ENCODE assay signal across 15 cellular contexts in genomic region chr3:178353292-178353814, GRCh38.
DNase-seq lines count a peak whose midpoint lies in the region; ATAC-seq, FAIRE-seq and TF ChIP-seq lines count a peak whose summit lies in the region.
"Had no signal": no experiment of that assay in that cellular context is flagged by ENCODE, and none has a peak within 500 bp of the region (broad histone marks: within the 10 kb centered on the region; RNA-seq: fewer than 3 reads in every experiment).

No MANE protein-coding gene starts in this region.

- no peaks in the 10 kb centered on the region for H3K27me3 ChIP-seq in right atrium auricular region
- H3K27me3 ChIP-seq: BE2C, body of pancreas had no signal

- TF ChIP-seq CTCF in AG04449 (IDR thresholded peaks at IDR 0.05; ENCODE audit: insufficient read depth, low read length, missing control alignments) (no peak), fibroblast of villous mesenchyme (IDR thresholded peaks at IDR 0.05; ENCODE audit: insufficient read depth, low read depth, low read length) (no peak), right atrium auricular region (IDR thresholded peaks at IDR 0.05) (no peak)

- DNase-seq in AG04449 (ENCODE audit: low read depth, low spot score) (peak; percentile 14), H54 (ENCODE audit: insufficient read length, low spot score) (no peak), fibroblast of villous mesenchyme (ENCODE audit: low read depth) (peak; percentile 46), NCI-H2227 (lab: John Stamatoyannopoulos, UW; ENCODE audit: unreplicated experiment) (no peak), right atrium auricular region (ENCODE audit: low spot score) (no peak)
- DNase-seq in activated naive CD4-positive, alpha-beta T cell treated with anti-CD3 and anti-CD28 coated beads for 36 hours, result no peak
- DNase-seq in activated CD8-positive, alpha-beta memory T cell treated with anti-CD3 and anti-CD28 coated beads, Interleukin-2, amount 10 ng/mL, durations not matched to agents 7 days and 5 days, result no peak
- DNase-seq: activated CD4-positive, CD25-positive, alpha-beta regulatory T cell treated with anti-CD3 and anti-CD28 coated beads, Interleukin-2, amount 50 U/mL, for 72 hours; BE2C; body of pancreas; stimulated activated naive B cell treated with anti-CD40 and anti-IgM and Interleukin-4, amounts not matched to agents 10 μg/mL and 1 μg/mL and 100 μg/mL, for 72 hours had no signal

- no peak for TF ChIP-seq POLR2A in H54 (IDR thresholded peaks at IDR 0.05; ENCODE audit: low read depth, low read length)

- FAIRE-seq in H54 (lab: Jason Lieb, UNC), result peak; percentile 66

- intact Hi-C loops in activated naive CD4-positive, alpha-beta T cell treated with anti-CD3 and anti-CD28 coated beads for 36 hours (cut with micrococcal nuclease), result no loop called here

- H3K36me3 Mint-ChIP-seq in activated naive CD4-positive, alpha-beta T cell treated with anti-CD3 and anti-CD28 coated beads for 36 hours (ENCODE audit: low read depth), result no peaks in the 10 kb centered on the region
- no peaks in the 10 kb centered on the region for H3K36me3 Mint-ChIP-seq in activated CD8-positive, alpha-beta memory T cell treated with anti-CD3 and anti-CD28 coated beads, Interleukin-2, amount 10 ng/mL, durations not matched to agents 7 days and 5 days
- H3K36me3 Mint-ChIP-seq: stimulated activated naive B cell treated with anti-CD40 and anti-IgM and Interleukin-4, amounts not matched to agents 10 μg/mL and 1 μg/mL and 100 μg/mL, for 72 hours; type B pancreatic cell had no signal

- CTCF ChIA-PET in AG04449 (lab: Yijun Ruan, JAX), result no interaction called here
- CTCF ChIA-PET in activated naive CD4-positive, alpha-beta T cell treated with anti-CD3 and anti-CD28 coated beads for 36 hours (lab: Charles Lee), result no interaction called here
- CTCF ChIA-PET in activated CD8-positive, alpha-beta memory T cell treated with anti-CD3 and anti-CD28 coated beads, Interleukin-2, amount 10 ng/mL, durations not matched to agents 7 days and 5 days (lab: Charles Lee), result no interaction called here

- H3K9me3 Mint-ChIP-seq in activated naive CD4-positive, alpha-beta T cell treated with anti-CD3 and anti-CD28 coated beads for 36 hours, result no peaks in the 10 kb centered on the region
- H3K9me3 Mint-ChIP-seq in activated CD8-positive, alpha-beta memory T cell treated with anti-CD3 and anti-CD28 coated beads, Interleukin-2, amount 10 ng/mL, durations not matched to agents 7 days and 5 days (ENCODE audit: low read depth), result no peaks in the 10 kb centered on the region
- H3K9me3 Mint-ChIP-seq: T-helper 1 cell treated with Interleukin-12 subunit alpha and Interleukin-12 subunit beta and Interleukin-4 antibody, amounts not matched to agents 30 μg/mL and 1 μg/mL, for 36 hours; type B pancreatic cell had no signal

- H3K4me3 Mint-ChIP-seq in activated naive CD4-positive, alpha-beta T cell treated with anti-CD3 and anti-CD28 coated beads for 36 hours, result no peak overlapping the region
- H3K4me3 Mint-ChIP-seq in activated CD8-positive, alpha-beta memory T cell treated with anti-CD3 and anti-CD28 coated beads, Interleukin-2, amount 10 ng/mL, durations not matched to agents 7 days and 5 days, result no peak overlapping the region
- H3K4me3 Mint-ChIP-seq: stimulated activated naive B cell treated with anti-CD40 and anti-IgM and Interleukin-4, amounts not matched to agents 10 μg/mL and 1 μg/mL and 100 μg/mL, for 72 hours; T-helper 1 cell treated with Interleukin-12 subunit alpha and Interleukin-12 subunit beta and Interleukin-4 antibody, amounts not matched to agents 30 μg/mL and 1 μg/mL, for 36 hours had no signal

- H3K4me1 ChIP-seq in right atrium auricular region, result peaks cover 0 to 20% of the 10 kb centered on the region in 2 donors
- H3K4me1 ChIP-seq: BE2C, body of pancreas had no signal

- H3K27ac ChIP-seq in right atrium auricular region, result no peak overlapping the region
- H3K27ac ChIP-seq: body of pancreas had no signal

- no peak overlapping the region for H3K27ac Mint-ChIP-seq in activated naive CD4-positive, alpha-beta T cell treated with anti-CD3 and anti-CD28 coated beads for 36 hours
- no peak overlapping the region for H3K27ac Mint-ChIP-seq in activated CD8-positive, alpha-beta memory T cell treated with anti-CD3 and anti-CD28 coated beads, Interleukin-2, amount 10 ng/mL, durations not matched to agents 7 days and 5 days
- H3K27ac Mint-ChIP-seq: stimulated activated naive B cell treated with anti-CD40 and anti-IgM and Interleukin-4, amounts not matched to agents 10 μg/mL and 1 μg/mL and 100 μg/mL, for 72 hours; T-helper 1 cell treated with Interleukin-12 subunit alpha and Interleukin-12 subunit beta and Interleukin-4 antibody, amounts not matched to agents 30 μg/mL and 1 μg/mL, for 36 hours had no signal

- H3K4me1 Mint-ChIP-seq in activated naive CD4-positive, alpha-beta T cell treated with anti-CD3 and anti-CD28 coated beads for 36 hours (ENCODE audit: low read depth), result no peaks in the 10 kb centered on the region
- peaks cover 8% of the 10 kb centered on the region for H3K4me1 Mint-ChIP-seq in activated CD8-positive, alpha-beta memory T cell treated with anti-CD3 and anti-CD28 coated beads, Interleukin-2, amount 10 ng/mL, durations not matched to agents 7 days and 5 days
- H3K4me1 Mint-ChIP-seq: stimulated activated naive B cell treated with anti-CD40 and anti-IgM and Interleukin-4, amounts not matched to agents 10 μg/mL and 1 μg/mL and 100 μg/mL, for 72 hours had no signal

- no peaks in the 10 kb centered on the region for H3K9me3 ChIP-seq in right atrium auricular region
- H3K9me3 ChIP-seq: BE2C, body of pancreas had no signal

- no peaks in the 10 kb centered on the region for H3K27me3 Mint-ChIP-seq in activated naive CD4-positive, alpha-beta T cell treated with anti-CD3 and anti-CD28 coated beads for 36 hours (ENCODE audit: low read depth)
- H3K27me3 Mint-ChIP-seq in activated CD8-positive, alpha-beta memory T cell treated with anti-CD3 and anti-CD28 coated beads, Interleukin-2, amount 10 ng/mL, durations not matched to agents 7 days and 5 days, result no peaks in the 10 kb centered on the region
- H3K27me3 Mint-ChIP-seq: stimulated activated naive B cell treated with anti-CD40 and anti-IgM and Interleukin-4, amounts not matched to agents 10 μg/mL and 1 μg/mL and 100 μg/mL, for 72 hours; type B pancreatic cell had no signal

- no peaks in the 10 kb centered on the region for H3K36me3 ChIP-seq in right atrium auricular region
- H3K36me3 ChIP-seq: BE2C had no signal

- POLR2A ChIA-PET in AG04449 (lab: Yijun Ruan, JAX), result interaction anchor here (1.3 kb wide), 1 partner anchor 29 kb away, joined by 3 read pairs; no protein-coding TSS in a partner anchor

- H3K4me3 ChIP-seq in AG04449 (ENCODE audit: low read depth, low read length) (no peak overlapping the region), fibroblast of villous mesenchyme (ENCODE audit: low read depth, low read length) (no peak overlapping the region), right atrium auricular region (no peak overlapping the region)
- H3K4me3 ChIP-seq: body of pancreas, skin epidermis had no signal

- ATAC-seq in SK-N-SH treated with all-trans-retinoic acid at 6 μM for 48 hours, result peak; percentile 86
- ATAC-seq in activated CD8-positive, alpha-beta memory T cell treated with anti-CD3 and anti-CD28 coated beads, Interleukin-2, amount 10 ng/mL, durations not matched to agents 7 days and 5 days, result no peak
- ATAC-seq: body of pancreas; stimulated activated naive B cell treated with anti-CD40 and anti-IgM and Interleukin-4, amounts not matched to agents 10 μg/mL and 1 μg/mL and 100 μg/mL, for 72 hours had no signal

TF ChIP-seq in SK-N-SH treated with all-trans-retinoic acid at 6 μM for 48 hours, 23 proteins besides CTCF, POLR2A, EP300 and RAD21 (continues in another document):
- TF ChIP-seq ZNF70 (CRISPR knock-in tag; IDR thresholded peaks at IDR 0.05) (no peak), ARNTL (CRISPR knock-in tag; IDR thresholded peaks at IDR 0.05; ENCODE audit: borderline replicate concordance, low read depth) (no peak), ZFP3 (CRISPR knock-in tag; IDR thresholded peaks at IDR 0.05) (no peak), ISL1 (CRISPR knock-in tag; IDR thresholded peaks at IDR 0.05) (no peak), RARB (CRISPR knock-in tag; IDR thresholded peaks at IDR 0.05) (no peak), ZFP30 (CRISPR knock-in tag; IDR thresholded peaks at IDR 0.05) (no peak), SNAI2 (CRISPR knock-in tag; IDR thresholded peaks at IDR 0.05) (no peak), PATZ1 (CRISPR knock-in tag; IDR thresholded peaks at IDR 0.05; ENCODE audit: borderline replicate concordance) (no peak), ZNF8 (CRISPR knock-in tag; IDR thresholded peaks at IDR 0.05) (no peak)
- TF ChIP-seq, protein P1, sequence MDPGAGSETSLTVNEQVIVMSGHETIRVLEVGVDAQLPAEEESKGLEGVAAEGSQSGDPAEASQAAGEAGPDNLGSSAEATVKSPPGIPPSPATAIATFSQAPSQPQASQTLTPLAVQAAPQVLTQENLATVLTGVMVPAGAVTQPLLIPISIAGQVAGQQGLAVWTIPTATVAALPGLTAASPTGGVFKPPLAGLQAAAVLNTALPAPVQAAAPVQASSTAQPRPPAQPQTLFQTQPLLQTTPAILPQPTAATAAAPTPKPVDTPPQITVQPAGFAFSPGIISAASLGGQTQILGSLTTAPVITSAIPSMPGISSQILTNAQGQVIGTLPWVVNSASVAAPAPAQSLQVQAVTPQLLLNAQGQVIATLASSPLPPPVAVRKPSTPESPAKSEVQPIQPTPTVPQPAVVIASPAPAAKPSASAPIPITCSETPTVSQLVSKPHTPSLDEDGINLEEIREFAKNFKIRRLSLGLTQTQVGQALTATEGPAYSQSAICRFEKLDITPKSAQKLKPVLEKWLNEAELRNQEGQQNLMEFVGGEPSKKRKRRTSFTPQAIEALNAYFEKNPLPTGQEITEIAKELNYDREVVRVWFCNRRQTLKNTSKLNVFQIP (CRISPR knock-in tag; IDR thresholded peaks at IDR 0.05; ENCODE audit: borderline replicate concordance, low read depth), result no peak

Comparison
In these comparisons a context has a peak if more than half of its experiments do, and no peak if none do; other contexts are left out.
1. DNase-seq: peak in AG04449 (single experiment) and fibroblast of villous mesenchyme (single experiment); none in H54 (single experiment), activated naive CD4-positive, alpha-beta T cell treated with anti-CD3 and anti-CD28 coated beads for 36 hours (single experiment), activated CD8-positive, alpha-beta memory T cell treated with anti-CD3 and anti-CD28 coated beads, Interleukin-2, amount 10 ng/mL, durations not matched to agents 7 days and 5 days (single experiment), NCI-H2227 (single experiment) and right atrium auricular region (single experiment).